13 cellular contexts compared by ENCODE assay signal in the genomic region with DNA sequence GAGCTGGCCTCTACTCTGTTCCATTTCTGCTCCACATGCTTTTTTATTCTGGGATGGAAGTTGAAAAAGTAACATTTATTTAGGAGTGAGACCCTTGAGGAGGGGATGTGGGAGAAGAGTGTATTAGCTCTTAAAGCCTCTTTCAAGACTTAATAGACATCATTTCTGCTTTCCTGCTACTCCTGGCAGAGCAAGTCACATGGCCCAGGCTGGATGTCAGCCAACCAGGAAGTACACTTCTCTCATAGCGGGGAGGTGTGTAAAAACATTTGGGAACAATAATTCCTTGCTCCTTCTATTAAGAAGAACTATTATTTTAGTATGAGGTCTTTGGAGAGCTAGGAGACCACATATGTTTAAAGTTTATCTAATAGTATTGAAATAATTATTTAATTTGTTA. TPM values are rescaled to one million over a fixed set of nuclear protein-coding genes. Genes with fewer than 3 reads are reported as not detected.
DNase-seq lines count a peak whose midpoint lies in the region; ATAC-seq and TF ChIP-seq lines count a peak whose summit lies in the region.
"Had no signal": no experiment of that assay in that cellular context is flagged by ENCODE, and none has a peak within 500 bp of the region (broad histone marks: within the 10 kb centered on the region; RNA-seq: fewer than 3 reads in every experiment).

No MANE protein-coding gene starts in this region.

- no peak overlapping the region for H3K27ac Mint-ChIP-seq in GM23338
- H3K27ac Mint-ChIP-seq in activated naive CD8-positive, alpha-beta T cell treated with anti-CD3 and anti-CD28 coated beads for 36 hours = no peak overlapping the region
- H3K27ac Mint-ChIP-seq in activated naive CD4-positive, alpha-beta T cell treated with anti-CD3 and anti-CD28 coated beads for 36 hours = no peak overlapping the region
- H3K27ac Mint-ChIP-seq: natural killer cell had no signal

- H3K4me3 Mint-ChIP-seq in GM23338 = no peak overlapping the region
- H3K4me3 Mint-ChIP-seq in activated naive CD8-positive, alpha-beta T cell treated with anti-CD3 and anti-CD28 coated beads for 36 hours = no peak overlapping the region
- H3K4me3 Mint-ChIP-seq in activated naive CD4-positive, alpha-beta T cell treated with anti-CD3 and anti-CD28 coated beads for 36 hours = no peak overlapping the region
- H3K4me3 Mint-ChIP-seq: natural killer cell had no signal

- no peaks in the 10 kb centered on the region for H3K4me1 ChIP-seq in A673 (ENCODE audit: insufficient read depth, low read length, poor library complexity, severe bottlenecking)
- H3K4me1 ChIP-seq in GM23338 (ENCODE audit: insufficient read depth) = no peaks in the 10 kb centered on the region
- H3K4me1 ChIP-seq in hepatocyte (ENCODE audit: insufficient read depth) = no peaks in the 10 kb centered on the region
- H3K4me1 ChIP-seq: Caco-2 had no signal

- H2AFZ ChIP-seq in GM23338 (no peak overlapping the region), hepatocyte (peak overlapping the region; percentile 13)

- H3K4me2 ChIP-seq in GM23338 = no peak overlapping the region
- no peak overlapping the region for H3K4me2 ChIP-seq in hepatocyte

- ATAC-seq in GM23338 (no peak), HG02852 (IDR thresholded peaks at IDR 0.05; ENCODE audit: unreplicated experiment) (no peak)
- ATAC-seq: natural killer cell had no signal

- intact Hi-C loops in A673 (cut with micrococcal nuclease; ENCODE audit: unreplicated experiment) = no loop called here
- intact Hi-C loops in activated naive CD4-positive, alpha-beta T cell treated with anti-CD3 and anti-CD28 coated beads for 36 hours (cut with micrococcal nuclease) = no loop called here

- H3K36me3 ChIP-seq in A673 (ENCODE audit: insufficient read depth, low read length, poor library complexity, severe bottlenecking) (no peaks in the 10 kb centered on the region), GM23338 (ENCODE audit: insufficient read depth) (no peaks in the 10 kb centered on the region), hepatocyte (replicated peaks; ENCODE audit: insufficient read depth, low read depth) (no peaks in the 10 kb centered on the region)

- no peaks in the 10 kb centered on the region for H3K9me3 Mint-ChIP-seq in GM23338
- H3K9me3 Mint-ChIP-seq in activated naive CD8-positive, alpha-beta T cell treated with anti-CD3 and anti-CD28 coated beads for 36 hours = no peaks in the 10 kb centered on the region
- no peaks in the 10 kb centered on the region for H3K9me3 Mint-ChIP-seq in activated naive CD4-positive, alpha-beta T cell treated with anti-CD3 and anti-CD28 coated beads for 36 hours
- H3K9me3 Mint-ChIP-seq: natural killer cell had no signal

- H3K9me3 ChIP-seq in A673 (ENCODE audit: low read depth, low read length, poor library complexity, severe bottlenecking) (no peaks in the 10 kb centered on the region), hepatocyte (ENCODE audit: low read depth) (no peaks in the 10 kb centered on the region)
- H3K9me3 ChIP-seq: Caco-2 had no signal

- no peaks in the 10 kb centered on the region for H3F3A ChIP-seq in GM23338 (replicated peaks; ENCODE audit: low read depth)

- H3K27me3 Mint-ChIP-seq in GM23338 (ENCODE audit: insufficient read depth, low read depth, poor library complexity) = no peaks in the 10 kb centered on the region
- no peaks in the 10 kb centered on the region for H3K27me3 Mint-ChIP-seq in activated naive CD8-positive, alpha-beta T cell treated with anti-CD3 and anti-CD28 coated beads for 36 hours
- H3K27me3 Mint-ChIP-seq in activated naive CD4-positive, alpha-beta T cell treated with anti-CD3 and anti-CD28 coated beads for 36 hours (ENCODE audit: low read depth) = no peaks in the 10 kb centered on the region

- H3K27ac ChIP-seq in A673 (ENCODE audit: low read depth, low read length, poor library complexity, severe bottlenecking) (no peak overlapping the region), GM23338 (ENCODE audit: low read depth) (no peak overlapping the region), hepatocyte (no peak overlapping the region)
- H3K27ac ChIP-seq: RWPE1 had no signal

- H3K9me2 ChIP-seq in GM23338 (ENCODE audit: insufficient read depth) = no peaks in the 10 kb centered on the region
- no peaks in the 10 kb centered on the region for H3K9me2 ChIP-seq in hepatocyte (replicated peaks; ENCODE audit: insufficient read depth)

- 67% methylated on average over 1 of the region's 1 CpG for WGBS in hepatocyte (ENCODE audit: low lambda C conversion rate, missing lambda C conversion rate)

- no peaks in the 10 kb centered on the region for H3K36me3 Mint-ChIP-seq in GM23338 (ENCODE audit: low read depth)
- no peaks in the 10 kb centered on the region for H3K36me3 Mint-ChIP-seq in activated naive CD8-positive, alpha-beta T cell treated with anti-CD3 and anti-CD28 coated beads for 36 hours
- H3K36me3 Mint-ChIP-seq in activated naive CD4-positive, alpha-beta T cell treated with anti-CD3 and anti-CD28 coated beads for 36 hours (ENCODE audit: low read depth) = no peaks in the 10 kb centered on the region
- H3K36me3 Mint-ChIP-seq: natural killer cell had no signal

- BruUV-seq in A673 (replicated peaks; lab: Mats Ljungman, UMichigan) = no TSS peak

- no peaks in the 10 kb centered on the region for H4K20me1 ChIP-seq in GM23338 (replicated peaks; ENCODE audit: insufficient read depth)
- H4K20me1 ChIP-seq in hepatocyte (ENCODE audit: insufficient read depth, poor library complexity, severe bottlenecking) = no peaks in the 10 kb centered on the region

- H3K4me1 Mint-ChIP-seq in GM23338 = no peaks in the 10 kb centered on the region
- H3K4me1 Mint-ChIP-seq in activated naive CD8-positive, alpha-beta T cell treated with anti-CD3 and anti-CD28 coated beads for 36 hours = no peaks in the 10 kb centered on the region
- H3K4me1 Mint-ChIP-seq in activated naive CD4-positive, alpha-beta T cell treated with anti-CD3 and anti-CD28 coated beads for 36 hours (ENCODE audit: low read depth) = no peaks in the 10 kb centered on the region
- H3K4me1 Mint-ChIP-seq: natural killer cell had no signal

- POLR2A ChIA-PET in A673 (lab: Charles Lee; ENCODE audit: low non-redundant PET) = no interaction called here

- CTCF ChIA-PET in A673 (lab: Charles Lee) = no interaction called here
- CTCF ChIA-PET in activated naive CD4-positive, alpha-beta T cell treated with anti-CD3 and anti-CD28 coated beads for 36 hours (lab: Charles Lee) = no interaction called here

- H3K4me3 ChIP-seq in A673 (ENCODE audit: low read depth, low read length, poor library complexity, severe bottlenecking) = no peak overlapping the region
- no peak overlapping the region for H3K4me3 ChIP-seq in GM23338
- H3K4me3 ChIP-seq in hepatocyte = no peak overlapping the region

- peak; percentile 52 for DNase-seq in A673 (ENCODE audit: low spot score)
- peak; percentile 6 for DNase-seq in GM23338 (ENCODE audit: low spot score)
- DNase-seq in RPMI8226 = peak; percentile 42
- peak; percentile 37 for DNase-seq in hepatocyte (ENCODE audit: low spot score)
- DNase-seq in NCI-H146 (lab: John Stamatoyannopoulos, UW) = no peak
- DNase-seq in activated naive CD8-positive, alpha-beta T cell treated with anti-CD3 and anti-CD28 coated beads for 36 hours = no peak
- no peak for DNase-seq in activated naive CD4-positive, alpha-beta T cell treated with anti-CD3 and anti-CD28 coated beads for 36 hours
- DNase-seq: Caco-2; natural killer cell; stimulated activated CD4-positive, alpha-beta T cell treated with anti-CD3 and anti-CD28 coated beads, Interleukin-2, amount 100 ng/mL, for 48 hours; trophoblast cell had no signal

- H3K79me2 ChIP-seq in GM23338 (replicated peaks; ENCODE audit: insufficient read depth) = no peaks in the 10 kb centered on the region
- H3K79me2 ChIP-seq in hepatocyte = no peaks in the 10 kb centered on the region

- no peak for TF ChIP-seq CTCF in A673 (conservative IDR thresholded peaks at IDR 0.05; ENCODE audit: low read depth, low read length)
- TF ChIP-seq CTCF in GM23338 (conservative IDR thresholded peaks at IDR 0.05; ENCODE audit: low read depth in 2 of 2) = no peak
- no peak for TF ChIP-seq CTCF in hepatocyte (IDR thresholded peaks at IDR 0.05; ENCODE audit: poor library complexity)

- H3K27me3 ChIP-seq in A673 (replicated peaks; ENCODE audit: insufficient read depth, low read depth, low read length, poor library complexity) (no peaks in the 10 kb centered on the region), GM23338 (ENCODE audit: insufficient read depth) (no peaks in the 10 kb centered on the region), hepatocyte (no peaks in the 10 kb centered on the region)

TF ChIP-seq in GM23338, 12 proteins besides CTCF, POLR2A, EP300 and RAD21:
- TF ChIP-seq JUNB (IDR thresholded peaks at IDR 0.05; ENCODE audit: unreplicated experiment) (no peak), CREB1 (CRISPR knock-in tag; IDR thresholded peaks at IDR 0.05; ENCODE audit: low read depth) (no peak), POLR2AphosphoS5 (IDR thresholded peaks at IDR 0.05; ENCODE audit: low read depth) (no peak)

RNA-seq across cellular contexts. Expression of a gene that starts 40.6 kb away (rescaled TPM):
- total RNA-seq in A673 (2021) = not detected in 2 replicates
- not detected in 2 replicates for total RNA-seq in GM23338 (2014; rRNA removed; shearing (Covaris generic))
- 0.06 TPM in 1 of 2 replicates, not detected in the other for polyA plus RNA-seq in GM23338 (2016; fragmentation: Nextera tagmentation; extraction: Ambion mirVana)
- 0.80 and 0.90 TPM in 2 replicates for total RNA-seq in hepatocyte
- 1.2 and 2.2 TPM in 2 replicates for polyA plus RNA-seq in hepatocyte
- total RNA-seq in activated naive CD8-positive, alpha-beta T cell treated with anti-CD3 and anti-CD28 coated beads for 36 hours = not detected
- total RNA-seq in activated naive CD4-positive, alpha-beta T cell treated with anti-CD3 and anti-CD28 coated beads for 36 hours = not detected
- total RNA-seq: Caco-2, natural killer cell had no signal

Comparison
In these comparisons a context has a peak if more than half of its experiments do, and no peak if none do; other contexts are left out.
1. DNase-seq: peak in A673 (single experiment), GM23338 (single experiment), RPMI8226 (single experiment) and hepatocyte (single experiment); none in NCI-H146 (single experiment), activated naive CD8-positive, alpha-beta T cell treated with anti-CD3 and anti-CD28 coated beads for 36 hours (single experiment) and activated naive CD4-positive, alpha-beta T cell treated with anti-CD3 and anti-CD28 coated beads for 36 hours (single experiment).